ENCODE assay signal across 8 cellular contexts in genomic region chr17:38444151-38444550, GRCh38. TPM values are rescaled to one million over a fixed set of nuclear protein-coding genes. Genes with fewer than 3 reads are reported as not detected.
A peak's percentile ranks its signal among the peaks of the same experiment; 100 is the strongest.
DNase-seq lines count a peak whose midpoint lies in the region; ATAC-seq and TF ChIP-seq lines count a peak whose summit lies in the region.

No MANE protein-coding gene starts in this region.

- peaks cover 24% of the 10 kb centered on the region for H3K36me3 Mint-ChIP-seq in GM23338 (ENCODE audit: low read depth)

- H2BK12ac ChIP-seq in mesenchymal stem cell (ENCODE audit: low read length in 2 of 2): peak overlapping the region; percentile 7

- peaks cover 3% of the 10 kb centered on the region; the same call in 1 of the 2 replicates for H4K20me1 ChIP-seq in GM23338 (replicated peaks; ENCODE audit: insufficient read depth)

- peak overlapping the region; percentile 74; the same call in 1 of the 2 replicates for H3K27ac Mint-ChIP-seq in GM23338

- no peaks in the 10 kb centered on the region for H3K9me3 ChIP-seq in mesenchymal stem cell (ENCODE audit: control insufficient read depth, low read length)

- H3K4me3 Mint-ChIP-seq in GM23338: peak overlapping the region; percentile 29; the same call in 1 of the 3 replicates

- H3K4me1 ChIP-seq in GM23338 (ENCODE audit: insufficient read depth): peaks cover 72% of the 10 kb centered on the region
- H3K4me1 ChIP-seq in mesenchymal stem cell (ENCODE audit: control insufficient read depth, insufficient read depth, low read depth, low read length): peaks cover 54% of the 10 kb centered on the region

- peak; percentile 85 for TF ChIP-seq CTCF in AG10803 (conservative IDR thresholded peaks at IDR 0.05; ENCODE audit: low read length)
- peak; percentile 70 to 98 for TF ChIP-seq CTCF in GM23338 (conservative IDR thresholded peaks at IDR 0.05; ENCODE audit: low read depth in 2 of 2)
- peak; percentile 67 to 96 (median 87) for TF ChIP-seq CTCF in dorsolateral prefrontal cortex (IDR thresholded peaks at IDR 0.05 in 54 of 56, conservative IDR thresholded peaks at IDR 0.05 in 2 of 56; ENCODE audit: low read depth in 1 of 56, partially characterized antibody in 56 of 56)

- H3K27me3 Mint-ChIP-seq in GM23338 (ENCODE audit: insufficient read depth, low read depth, poor library complexity): peaks cover 27% of the 10 kb centered on the region

- H3K4me2 ChIP-seq in GM23338 (peak overlapping the region; percentile 77), mesenchymal stem cell (ENCODE audit: low read length, poor library complexity, severe bottlenecking) (peak overlapping the region; percentile 10)

- no peak overlapping the region for H2BK5ac ChIP-seq in mesenchymal stem cell (ENCODE audit: low read depth, low read length, poor library complexity, severe bottlenecking)

- H3K18ac ChIP-seq in mesenchymal stem cell (ENCODE audit: low read depth in 1 of 2, low read length in 2 of 2): no peak overlapping the region

- DNase-seq in AG10803 (ENCODE audit: low read depth) (peak; percentile 65), GM23338 (ENCODE audit: low spot score) (peak; percentile 87), NCI-H345 (lab: John Stamatoyannopoulos, UW) (peak; percentile 79), dorsolateral prefrontal cortex (peak; percentile 71 to 84 (median 78)), mesenchymal stem cell (peak; percentile 68)
- DNase-seq in activated CD4-positive, alpha-beta T cell treated with anti-CD3 and anti-CD28 coated beads, Interleukin-2, amount 50 U/mL, for 24 hours (ENCODE audit: low read depth in 1 of 2, low spot score in 1 of 2): peak; percentile 20 to 37
- peak; percentile 8 to 15 for DNase-seq in stimulated activated CD8-positive, alpha-beta memory T cell treated with anti-CD3 and anti-CD28 coated beads, Interleukin-4, amount 100 ng/mL, for 1 hour (ENCODE audit: low read depth in 2 of 2, low spot score in 1 of 2)

- H3K4ac ChIP-seq in mesenchymal stem cell (ENCODE audit: low read depth in 1 of 2, low read length in 2 of 2): peak overlapping the region in 1 of 2 experiments; percentile 47

- H3K27ac ChIP-seq in GM23338 (ENCODE audit: low read depth) (no peak overlapping the region), dorsolateral prefrontal cortex (peak overlapping the region in 57 of 59 donors; percentile 3 to 100 (median 73)), mesenchymal stem cell (ENCODE audit: low read length, poor library complexity, severe bottlenecking) (no peak overlapping the region)

- H3K79me1 ChIP-seq in mesenchymal stem cell (replicated peaks; ENCODE audit: low read length, poor library complexity, severe bottlenecking): peaks cover 2% of the 10 kb centered on the region

- ATAC-seq in GM23338: peak; percentile 78
- no peak for ATAC-seq in HG03159 (IDR thresholded peaks at IDR 0.05; ENCODE audit: unreplicated experiment)

- H2AFZ ChIP-seq in GM23338: no peak overlapping the region
- no peak overlapping the region for H2AFZ ChIP-seq in mesenchymal stem cell (ENCODE audit: low read depth, low read length)

- no peak overlapping the region for H3K14ac ChIP-seq in mesenchymal stem cell (ENCODE audit: low read length in 2 of 2)

- intact Hi-C loops in dorsolateral prefrontal cortex (cut with DNase I): loop anchor here (2.0 to 5.0 kb wide), 2 partner anchors 38 to 41 kb away; no protein-coding TSS in a partner anchor

- peaks cover 25% of the 10 kb centered on the region for H3F3A ChIP-seq in GM23338 (replicated peaks; ENCODE audit: low read depth)

- H3K4me3 ChIP-seq in AG10803 (ENCODE audit: low read length) (peak overlapping the region; percentile 27), GM23338 (no peak overlapping the region), dorsolateral prefrontal cortex (peak overlapping the region in 42 of 59 donors; percentile 3 to 56 (median 30)), mesenchymal stem cell (ENCODE audit: insufficient read depth in 1 of 2, low read depth in 1 of 2, low read length in 2 of 2) (no peak overlapping the region)

- no peaks in the 10 kb centered on the region for H3K9me3 Mint-ChIP-seq in GM23338

- H3K23ac ChIP-seq in mesenchymal stem cell (ENCODE audit: low read length in 2 of 2): no peak overlapping the region

- H4K91ac ChIP-seq in mesenchymal stem cell (ENCODE audit: low read length): peak overlapping the region; percentile 70

- H4K8ac ChIP-seq in mesenchymal stem cell (ENCODE audit: low read length): peak overlapping the region; percentile 61

- H3K4me1 Mint-ChIP-seq in GM23338: peaks cover 59% of the 10 kb centered on the region

- H3K79me2 ChIP-seq in GM23338 (replicated peaks; ENCODE audit: insufficient read depth): peaks cover 80% of the 10 kb centered on the region

- H3K27me3 ChIP-seq in GM23338 (ENCODE audit: insufficient read depth) (no peaks in the 10 kb centered on the region), dorsolateral prefrontal cortex (no peaks in the 10 kb centered on the region), mesenchymal stem cell (ENCODE audit: control insufficient read depth in 1 of 2, insufficient read depth in 1 of 2, low read length in 2 of 2) (no peaks in the 10 kb centered on the region)

- H2BK15ac ChIP-seq in mesenchymal stem cell (ENCODE audit: low read depth, poor library complexity, severe bottlenecking): no peak overlapping the region

- 18% methylated on average over 14 of the region's 14 CpGs for WGBS in mesenchymal stem cell

- H2AK5ac ChIP-seq in mesenchymal stem cell (ENCODE audit: low read length, severe bottlenecking): peak overlapping the region; percentile 76

- H3K9me2 ChIP-seq in GM23338 (ENCODE audit: insufficient read depth): no peaks in the 10 kb centered on the region

- no peak overlapping the region for H2BK120ac ChIP-seq in mesenchymal stem cell (ENCODE audit: low read depth, low read length)

- H3K36me3 ChIP-seq in GM23338 (ENCODE audit: insufficient read depth) (no peaks in the 10 kb centered on the region; the same call in 1 of the 2 replicates), mesenchymal stem cell (ENCODE audit: control insufficient read depth in 1 of 2, insufficient read depth in 2 of 2, low read depth in 1 of 2, low read length in 2 of 2) (peaks cover 0 to 42% of the 10 kb centered on the region in 2 experiments)

- no peak overlapping the region for H3K9ac ChIP-seq in mesenchymal stem cell (ENCODE audit: low read length)

TF ChIP-seq in GM23338, 12 proteins besides CTCF, POLR2A, EP300 and RAD21:
- TF ChIP-seq STAT1 (IDR thresholded peaks at IDR 0.05; ENCODE audit: unreplicated experiment) (no peak), POLR2AphosphoS5 (IDR thresholded peaks at IDR 0.05; ENCODE audit: low read depth) (no peak; the same call in 1 of the 2 replicates), ETS1 (IDR thresholded peaks at IDR 0.05) (no peak), NANOG (IDR thresholded peaks at IDR 0.05; ENCODE audit: borderline replicate concordance) (no peak), EZH2 (IDR thresholded peaks at IDR 0.05; ENCODE audit: low read depth, unreplicated experiment) (no peak), CREB1 (CRISPR knock-in tag; IDR thresholded peaks at IDR 0.05; ENCODE audit: low read depth) (no peak), ZNF331 (CRISPR knock-in tag; IDR thresholded peaks at IDR 0.05; ENCODE audit: low read depth) (no peak), JUNB (IDR thresholded peaks at IDR 0.05; ENCODE audit: unreplicated experiment) (no peak)
- TF ChIP-seq, protein P1, sequence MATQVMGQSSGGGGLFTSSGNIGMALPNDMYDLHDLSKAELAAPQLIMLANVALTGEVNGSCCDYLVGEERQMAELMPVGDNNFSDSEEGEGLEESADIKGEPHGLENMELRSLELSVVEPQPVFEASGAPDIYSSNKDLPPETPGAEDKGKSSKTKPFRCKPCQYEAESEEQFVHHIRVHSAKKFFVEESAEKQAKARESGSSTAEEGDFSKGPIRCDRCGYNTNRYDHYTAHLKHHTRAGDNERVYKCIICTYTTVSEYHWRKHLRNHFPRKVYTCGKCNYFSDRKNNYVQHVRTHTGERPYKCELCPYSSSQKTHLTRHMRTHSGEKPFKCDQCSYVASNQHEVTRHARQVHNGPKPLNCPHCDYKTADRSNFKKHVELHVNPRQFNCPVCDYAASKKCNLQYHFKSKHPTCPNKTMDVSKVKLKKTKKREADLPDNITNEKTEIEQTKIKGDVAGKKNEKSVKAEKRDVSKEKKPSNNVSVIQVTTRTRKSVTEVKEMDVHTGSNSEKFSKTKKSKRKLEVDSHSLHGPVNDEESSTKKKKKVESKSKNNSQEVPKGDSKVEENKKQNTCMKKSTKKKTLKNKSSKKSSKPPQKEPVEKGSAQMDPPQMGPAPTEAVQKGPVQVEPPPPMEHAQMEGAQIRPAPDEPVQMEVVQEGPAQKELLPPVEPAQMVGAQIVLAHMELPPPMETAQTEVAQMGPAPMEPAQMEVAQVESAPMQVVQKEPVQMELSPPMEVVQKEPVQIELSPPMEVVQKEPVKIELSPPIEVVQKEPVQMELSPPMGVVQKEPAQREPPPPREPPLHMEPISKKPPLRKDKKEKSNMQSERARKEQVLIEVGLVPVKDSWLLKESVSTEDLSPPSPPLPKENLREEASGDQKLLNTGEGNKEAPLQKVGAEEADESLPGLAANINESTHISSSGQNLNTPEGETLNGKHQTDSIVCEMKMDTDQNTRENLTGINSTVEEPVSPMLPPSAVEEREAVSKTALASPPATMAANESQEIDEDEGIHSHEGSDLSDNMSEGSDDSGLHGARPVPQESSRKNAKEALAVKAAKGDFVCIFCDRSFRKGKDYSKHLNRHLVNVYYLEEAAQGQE (IDR thresholded peaks at IDR 0.05; ENCODE audit: unreplicated experiment): no peak
TF ChIP-seq in GM23338: peak in this region for 0.

RNA-seq across cellular contexts. Expression of gene ARHGAP23, which starts 15.9 kb away (rescaled TPM):
- 116 and 150 TPM in 2 replicates for total RNA-seq in GM23338 (2014; rRNA removed; shearing (Covaris generic))
- polyA plus RNA-seq in GM23338 (2016; fragmentation: Nextera tagmentation; extraction: Ambion mirVana): 21.4 and 24.1 TPM in 2 replicates
- total RNA-seq in dorsolateral prefrontal cortex: 100 to 1,000 TPM in 109 of 120 experiments, 10 to 100 TPM in 11; 93.2 to 496 (median 159) TPM
- 66.7 TPM for polyA plus RNA-seq in mesenchymal stem cell (2013, experiment 1 of 2)
- polyA plus RNA-seq in mesenchymal stem cell (2013, experiment 2 of 2): 60.9 TPM

Comparison
In these comparisons a context has a peak if more than half of its experiments do, and no peak if none do; other contexts are left out.
1. DNase-seq: peak in every context shown above with its lines; median percentile 87 in GM23338; 79 in NCI-H345; 78 in dorsolateral prefrontal cortex; 68 in mesenchymal stem cell; 65 in AG10803; 28 in activated CD4-positive, alpha-beta T cell treated with anti-CD3 and anti-CD28 coated beads, Interleukin-2, amount 50 U/mL, for 24 hours; 12 in stimulated activated CD8-positive, alpha-beta memory T cell treated with anti-CD3 and anti-CD28 coated beads, Interleukin-4, amount 100 ng/mL, for 1 hour.
2. H3K4me3 ChIP-seq: peak in AG10803 (single experiment) and dorsolateral prefrontal cortex (42 of 59); none in GM23338 (single experiment) and mesenchymal stem cell (0 of 2).
3. H3K27ac ChIP-seq: peak in dorsolateral prefrontal cortex (57 of 59); none in GM23338 (single experiment) and mesenchymal stem cell (single experiment).
4. Peak in every context shown above with its lines, with median percentiles within 50 percentile points of each other: CTCF ChIP-seq.